8 cellular contexts compared by ENCODE assay signal in the genomic region with DNA sequence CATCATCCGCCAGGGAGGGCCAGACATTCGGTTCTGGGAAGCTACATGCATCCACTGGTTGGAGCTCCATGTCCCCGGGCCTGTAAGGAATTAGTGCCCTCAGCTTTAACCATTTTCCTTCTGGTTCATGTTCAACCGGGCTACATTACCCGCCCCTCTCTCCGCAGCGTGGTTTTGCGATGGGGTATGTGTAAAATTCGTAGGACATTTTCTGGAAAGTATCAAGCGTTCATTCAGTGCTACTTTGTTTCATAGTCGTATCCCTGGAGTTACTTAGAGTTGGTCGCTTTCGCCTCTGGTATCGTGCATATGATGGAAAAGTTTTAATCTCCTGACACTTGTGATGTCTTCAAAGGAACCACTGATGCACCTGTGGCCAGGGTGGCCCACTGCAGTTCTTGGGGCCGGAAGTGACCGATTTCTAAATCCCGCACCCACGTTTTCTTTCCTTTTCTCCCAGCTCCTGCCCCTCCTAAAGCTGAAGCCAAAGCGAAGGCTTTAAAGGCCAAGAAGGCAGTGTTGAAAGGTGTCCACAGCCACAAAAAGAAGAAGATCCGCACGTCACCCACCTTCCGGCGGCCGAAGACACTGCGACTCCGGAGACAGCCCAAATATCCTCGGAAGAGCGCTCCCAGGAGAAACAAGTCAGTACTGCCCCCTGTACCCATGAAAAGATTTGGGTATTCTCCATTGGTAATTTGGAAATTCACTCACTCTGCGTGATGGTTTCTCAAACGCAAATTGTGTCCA. TPM values are rescaled to one million over a fixed set of nuclear protein-coding genes. Genes with fewer than 3 reads are reported as not detected.
DNase-seq lines count a peak whose midpoint lies in the region; ATAC-seq and TF ChIP-seq lines count a peak whose summit lies in the region.

No MANE protein-coding gene starts in this region.

- peak overlapping the region; percentile 68 for H3K4me3 ChIP-seq in fibroblast of mammary gland (ENCODE audit: control insufficient read depth, low read depth, low read length)
- H3K4me3 ChIP-seq in skeletal muscle cell (ENCODE audit: low read depth, low read length), result peak overlapping the region; percentile 96

- peak; percentile 70 for DNase-seq in activated T-cell treated with anti-CD3 and anti-CD28 coated beads, Interleukin-2, amount 50 U/mL, for 24 hours
- no peak for DNase-seq in activated T-cell treated with anti-CD3 and anti-CD28 coated beads for 4 hours
- peak; percentile 79 for DNase-seq in activated CD4-positive, alpha-beta T cell treated with anti-CD3 and anti-CD28 coated beads, Interleukin-2, amount 10 ng/mL, durations not matched to agents 24 days and 14 days
- no peak for DNase-seq in fibroblast of mammary gland (ENCODE audit: low read depth)
- DNase-seq in skeletal muscle cell (ENCODE audit: low read depth), result no peak
- no peak for DNase-seq in amygdala (lab: John Stamatoyannopoulos, UW)
- DNase-seq in NCI-H1105 (lab: John Stamatoyannopoulos, UW), result no peak

- H3K9me3 Mint-ChIP-seq in activated T-cell treated with anti-CD3 and anti-CD28 coated beads, Interleukin-2, amount 50 U/mL, for 24 hours, result no peaks in the 10 kb centered on the region
- H3K9me3 Mint-ChIP-seq in activated CD4-positive, alpha-beta T cell treated with anti-CD3 and anti-CD28 coated beads, Interleukin-2, amount 10 ng/mL, durations not matched to agents 24 days and 14 days, result no peaks in the 10 kb centered on the region

- intact Hi-C loops in activated CD4-positive, alpha-beta T cell treated with anti-CD3 and anti-CD28 coated beads, Interleukin-2, amount 10 ng/mL, durations not matched to agents 24 days and 14 days (cut with micrococcal nuclease), result loop anchor here (10.0 kb wide), 1 partner anchor 424 kb away; no protein-coding TSS in a partner anchor

- peaks cover 48% of the 10 kb centered on the region for H3K4me1 Mint-ChIP-seq in activated T-cell treated with anti-CD3 and anti-CD28 coated beads, Interleukin-2, amount 50 U/mL, for 24 hours (ENCODE audit: low read depth)
- H3K4me1 Mint-ChIP-seq in activated CD4-positive, alpha-beta T cell treated with anti-CD3 and anti-CD28 coated beads, Interleukin-2, amount 10 ng/mL, durations not matched to agents 24 days and 14 days, result peaks cover 54% of the 10 kb centered on the region

- peak overlapping the region; percentile 100 for H3K4me3 Mint-ChIP-seq in activated T-cell treated with anti-CD3 and anti-CD28 coated beads, Interleukin-2, amount 50 U/mL, for 24 hours
- H3K4me3 Mint-ChIP-seq in activated CD4-positive, alpha-beta T cell treated with anti-CD3 and anti-CD28 coated beads, Interleukin-2, amount 10 ng/mL, durations not matched to agents 24 days and 14 days, result peak overlapping the region; percentile 99

- H3K27me3 Mint-ChIP-seq in activated T-cell treated with anti-CD3 and anti-CD28 coated beads, Interleukin-2, amount 50 U/mL, for 24 hours, result peaks cover 23% of the 10 kb centered on the region
- H3K27me3 Mint-ChIP-seq in activated CD4-positive, alpha-beta T cell treated with anti-CD3 and anti-CD28 coated beads, Interleukin-2, amount 10 ng/mL, durations not matched to agents 24 days and 14 days, result peaks cover 18% of the 10 kb centered on the region

- H3K27ac Mint-ChIP-seq in activated T-cell treated with anti-CD3 and anti-CD28 coated beads, Interleukin-2, amount 50 U/mL, for 24 hours, result peak overlapping the region; percentile 100
- H3K27ac Mint-ChIP-seq in activated CD4-positive, alpha-beta T cell treated with anti-CD3 and anti-CD28 coated beads, Interleukin-2, amount 10 ng/mL, durations not matched to agents 24 days and 14 days, result peak overlapping the region; percentile 100

- ATAC-seq in GM21576 (IDR thresholded peaks at IDR 0.05; ENCODE audit: unreplicated experiment), result no peak

- no peak for TF ChIP-seq CTCF in fibroblast of mammary gland (conservative IDR thresholded peaks at IDR 0.05; ENCODE audit: control insufficient read depth, insufficient read depth, low read depth, low read length)

- peaks cover 60% of the 10 kb centered on the region for H3K36me3 Mint-ChIP-seq in activated T-cell treated with anti-CD3 and anti-CD28 coated beads, Interleukin-2, amount 50 U/mL, for 24 hours (ENCODE audit: low read depth)
- H3K36me3 Mint-ChIP-seq in activated CD4-positive, alpha-beta T cell treated with anti-CD3 and anti-CD28 coated beads, Interleukin-2, amount 10 ng/mL, durations not matched to agents 24 days and 14 days (ENCODE audit: low read depth), result peaks cover 56% of the 10 kb centered on the region

RNA-seq across cellular contexts. Expression of gene RPL23A, which starts 0.6 kb away (rescaled TPM):
- 1,588 and 1,610 TPM in 2 replicates for total RNA-seq in activated CD4-positive, alpha-beta T cell treated with anti-CD3 and anti-CD28 coated beads, Interleukin-2, amount 10 ng/mL, durations not matched to agents 24 days and 14 days

RNA-seq across cellular contexts. Expression of gene RAB34, which starts 2.8 kb away (rescaled TPM):
- total RNA-seq in activated CD4-positive, alpha-beta T cell treated with anti-CD3 and anti-CD28 coated beads, Interleukin-2, amount 10 ng/mL, durations not matched to agents 24 days and 14 days, result 19.2 and 20.6 TPM in 2 replicates

RNA-seq across cellular contexts. Expression of gene TLCD1, which starts 5.6 kb away (rescaled TPM):
- total RNA-seq in activated CD4-positive, alpha-beta T cell treated with anti-CD3 and anti-CD28 coated beads, Interleukin-2, amount 10 ng/mL, durations not matched to agents 24 days and 14 days, result 12.5 and 16.8 TPM in 2 replicates

RNA-seq across cellular contexts. Expression of gene NEK8, which starts 8.2 kb away (rescaled TPM):
- 5.5 and 6.1 TPM in 2 replicates for total RNA-seq in activated CD4-positive, alpha-beta T cell treated with anti-CD3 and anti-CD28 coated beads, Interleukin-2, amount 10 ng/mL, durations not matched to agents 24 days and 14 days

RNA-seq across cellular contexts. Expression of gene PROCA1, which starts 8.7 kb away (rescaled TPM):
- total RNA-seq in activated CD4-positive, alpha-beta T cell treated with anti-CD3 and anti-CD28 coated beads, Interleukin-2, amount 10 ng/mL, durations not matched to agents 24 days and 14 days, result 6.0 TPM in 2 replicates

Comparison
In these comparisons a context has a peak if more than half of its experiments do, and no peak if none do; other contexts are left out.
1. DNase-seq: peak in activated T-cell treated with anti-CD3 and anti-CD28 coated beads, Interleukin-2, amount 50 U/mL, for 24 hours (single experiment) and activated CD4-positive, alpha-beta T cell treated with anti-CD3 and anti-CD28 coated beads, Interleukin-2, amount 10 ng/mL, durations not matched to agents 24 days and 14 days (single experiment); none in activated T-cell treated with anti-CD3 and anti-CD28 coated beads for 4 hours (single experiment), fibroblast of mammary gland (single experiment), skeletal muscle cell (single experiment), amygdala (0 of 56) and NCI-H1105 (single experiment).